8 cellular contexts compared by ENCODE assay signal in the genomic region with DNA sequence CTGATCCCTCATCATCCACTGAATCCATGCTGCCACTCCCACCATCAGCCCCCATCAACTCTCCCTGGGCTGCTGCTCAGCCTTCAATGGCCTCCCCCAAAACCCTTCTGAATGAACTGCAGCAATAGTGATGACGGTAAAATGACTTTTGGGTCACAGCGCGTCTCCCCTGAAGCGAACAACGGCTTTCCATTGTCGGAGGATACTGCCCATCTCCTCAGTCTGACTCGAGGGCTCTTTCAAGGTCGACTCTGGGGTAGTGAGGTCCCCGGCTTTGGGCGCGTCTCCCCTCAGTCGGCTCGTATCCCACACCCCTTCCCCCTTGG. TPM values are rescaled to one million over a fixed set of nuclear protein-coding genes. Genes with fewer than 3 reads are reported as not detected.
DNase-seq lines count a peak whose midpoint lies in the region; ATAC-seq and TF ChIP-seq lines count a peak whose summit lies in the region.

No MANE protein-coding gene starts in this region.

- H3K36me3 ChIP-seq in SK-N-MC (ENCODE audit: insufficient read depth, low read length): no peaks in the 10 kb centered on the region
- H3K36me3 ChIP-seq in sigmoid colon: no peaks in the 10 kb centered on the region

- TF ChIP-seq CTCF in GM12875 (IDR thresholded peaks at IDR 0.05; ENCODE audit: borderline replicate concordance, insufficient read depth, low read depth, low read length) (no peak), fibroblast of mammary gland (conservative IDR thresholded peaks at IDR 0.05; ENCODE audit: control insufficient read depth, insufficient read depth, low read depth, low read length) (no peak), sigmoid colon (IDR thresholded peaks at IDR 0.05) (no peak)

- ATAC-seq in GM18519 (IDR thresholded peaks at IDR 0.05; ENCODE audit: low FRiP score, unreplicated experiment): no peak

- H3K9me3 ChIP-seq in SK-N-MC (ENCODE audit: low read depth, low read length) (no peaks in the 10 kb centered on the region), sigmoid colon (no peaks in the 10 kb centered on the region)

- TF ChIP-seq POLR2A in sigmoid colon (IDR thresholded peaks at IDR 0.05): no peak

- DNase-seq in SK-N-MC (ENCODE audit: low read depth, low spot score): no peak
- DNase-seq in fibroblast of mammary gland (ENCODE audit: low read depth): no peak
- no peak for DNase-seq in sigmoid colon
- no peak for DNase-seq in NCI-H1417 (lab: John Stamatoyannopoulos, UW)
- DNase-seq in iPS-NIHi11 (ENCODE audit: low spot score): no peak
- no peak for DNase-seq in inferior parietal cortex (ENCODE audit: extremely low spot score)

- peaks cover 0 to 19% (median 14%) of the 10 kb centered on the region in 4 donors for H3K4me1 ChIP-seq in sigmoid colon

- H3K27me3 ChIP-seq in sigmoid colon: no peaks in the 10 kb centered on the region

- intact Hi-C loops in sigmoid colon (cut with DNase I): loop anchor here (2.0 kb wide), 2 partner anchors 50 to 250 kb away; no protein-coding TSS in a partner anchor

- TF ChIP-seq EP300 in sigmoid colon (IDR thresholded peaks at IDR 0.05): no peak

- peak overlapping the region; percentile 87 for H3K9ac ChIP-seq in SK-N-MC (ENCODE audit: insufficient read length)

- peak overlapping the region; percentile 73 for H3K4me3 ChIP-seq in GM12875 (ENCODE audit: low read depth, low read length)
- H3K4me3 ChIP-seq in SK-N-MC: peak overlapping the region; percentile 93
- H3K4me3 ChIP-seq in fibroblast of mammary gland (ENCODE audit: control insufficient read depth, low read depth, low read length): peak overlapping the region; percentile 85
- peak overlapping the region; percentile 56 to 68 (median 59) for H3K4me3 ChIP-seq in sigmoid colon

- peak overlapping the region; percentile 2; the same call in 1 of the 2 replicates for H3K27ac ChIP-seq in SK-N-MC
- peak overlapping the region; percentile 73 to 84 (median 77) for H3K27ac ChIP-seq in sigmoid colon

- 6 to 10% methylated on average over 13 of the region's 13 CpGs for WGBS in sigmoid colon, 2 donors

RNA-seq across cellular contexts. Expression of a gene that starts 57.2 kb away (rescaled TPM):
- 100 to 1,000 TPM; 150 to 178 (median 155) TPM for total RNA-seq in sigmoid colon
- polyA plus RNA-seq in sigmoid colon: 10 to 100 TPM; 16.8 to 23.1 (median 19.9) TPM
